In the genomic region with DNA sequence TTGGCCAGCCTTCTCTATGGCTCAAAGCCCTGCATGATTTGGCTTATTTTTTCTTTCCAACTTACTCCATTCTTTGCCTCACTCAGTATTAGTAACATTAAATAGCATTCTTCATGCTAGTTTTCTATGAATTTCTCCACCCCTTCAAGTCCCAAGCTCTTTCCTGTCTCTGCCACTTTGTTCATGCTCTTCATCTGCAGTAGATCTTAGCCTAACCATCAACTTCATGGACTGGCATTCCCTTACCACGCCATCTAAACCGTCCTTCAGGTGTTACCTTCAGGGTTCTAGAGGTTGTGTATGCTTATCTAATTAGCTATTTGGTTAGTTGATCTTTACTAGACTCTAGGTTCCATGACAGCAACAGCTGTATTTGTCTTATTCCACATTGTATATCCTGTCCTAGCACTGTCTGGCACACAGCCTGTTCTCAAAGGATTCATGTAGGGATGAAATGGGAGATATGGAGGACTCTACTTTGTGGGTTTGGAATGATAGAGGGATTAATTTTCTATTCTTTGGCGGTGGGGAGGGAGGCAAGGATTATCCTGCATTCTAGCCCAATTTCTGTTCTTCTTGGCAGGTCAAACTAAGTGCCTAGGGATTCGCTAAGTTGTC, we compare ENCODE assay signal across 22 cellular contexts.
"Had no signal": no experiment of that assay in that cellular context is flagged by ENCODE, and none has a peak within 500 bp of the region (broad histone marks: within the 10 kb centered on the region; RNA-seq: fewer than 3 reads in every experiment).

No MANE protein-coding gene starts in this region.

- ATAC-seq: activated CD4-positive, CD25-positive, alpha-beta regulatory T cell treated with anti-CD3 and anti-CD28 coated beads, Interleukin-2, amount 50 U/mL, for 24 hours; foreskin keratinocyte; heart left ventricle; left lobe of liver; mucosa of descending colon; psoas muscle had no signal

- H3K9me3 Mint-ChIP-seq: central memory CD8-positive, alpha-beta T cell; immature natural killer cell; T-helper 1 cell treated with Interleukin-12 subunit alpha and Interleukin-12 subunit beta and Interleukin-4 antibody, amounts not matched to agents 30 μg/mL and 1 μg/mL, for 36 hours had no signal

- H3K27me3 Mint-ChIP-seq: central memory CD8-positive, alpha-beta T cell had no signal

- DNase-seq: activated CD4-positive, alpha-beta T cell treated with anti-CD3 and anti-CD28 coated beads for 48 hours; activated CD4-positive, alpha-beta T cell treated with anti-CD3 and anti-CD28 coated beads, Interleukin-2, amount 50 U/mL, for 48 hours; activated CD8-positive, alpha-beta memory T cell treated with anti-CD3 and anti-CD28 coated beads for 24 hours; activated effector memory CD4-positive, alpha-beta T cell treated with Interleukin-2 at 50 U/mL for 16 hours; activated naive CD4-positive, alpha-beta T cell treated with Interleukin-2 at 50 U/mL for 16 hours; amygdala; dermis blood vessel endothelial cell; effector CD4-positive, alpha-beta T cell; foreskin keratinocyte; heart left ventricle; hypothalamus; immature natural killer cell; mesendoderm; mucosa of descending colon; psoas muscle; stimulated activated naive CD4-positive, alpha-beta T cell; SW 1271; T-helper 9 cell had no signal

- H3K4me3 Mint-ChIP-seq: central memory CD8-positive, alpha-beta T cell; immature natural killer cell; T-helper 1 cell treated with Interleukin-12 subunit alpha and Interleukin-12 subunit beta and Interleukin-4 antibody, amounts not matched to agents 30 μg/mL and 1 μg/mL, for 36 hours had no signal

- H3K27ac Mint-ChIP-seq: T-helper 1 cell treated with Interleukin-12 subunit alpha and Interleukin-12 subunit beta and Interleukin-4 antibody, amounts not matched to agents 30 μg/mL and 1 μg/mL, for 36 hours had no signal
